ENCODE assay signal across 20 cellular contexts in the genomic region with DNA sequence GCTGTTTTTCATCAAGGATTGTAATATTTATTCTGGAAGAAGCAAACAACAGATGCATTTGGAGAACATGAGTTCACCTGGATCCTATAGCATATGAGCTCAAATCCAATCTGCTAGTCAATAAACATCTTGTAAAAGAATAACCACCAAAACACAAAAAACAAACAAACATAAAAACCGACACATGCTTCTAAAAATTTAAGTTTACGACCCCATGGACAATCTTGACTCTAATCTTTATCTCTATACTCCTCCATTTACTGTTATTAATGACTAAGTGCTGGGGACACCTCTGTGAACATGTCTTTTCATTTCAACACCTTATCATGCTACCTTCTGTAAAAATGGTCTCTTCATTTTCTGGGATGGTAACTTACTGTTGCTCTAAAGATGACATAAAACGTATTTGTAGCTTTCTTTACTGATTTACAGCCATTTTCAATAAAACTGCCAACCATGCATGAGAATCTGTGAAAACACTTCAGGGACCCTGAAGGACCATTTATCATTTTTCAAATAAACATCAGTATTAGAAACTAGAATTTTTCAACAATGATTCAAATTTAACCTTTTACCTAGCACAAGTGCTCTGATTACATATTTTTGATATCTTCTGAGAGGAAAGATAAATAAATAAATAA.
"Had no signal": no experiment of that assay in that cellular context is flagged by ENCODE, and none has a peak within 500 bp of the region (broad histone marks: within the 10 kb centered on the region; RNA-seq: fewer than 3 reads in every experiment).

No MANE protein-coding gene starts in this region.

- ATAC-seq: foreskin keratinocyte, gastroesophageal sphincter, heart left ventricle, left colon, left lung, left ventricle myocardium superior, lower lobe of right lung, mucosa of descending colon had no signal

- H3K9me3 Mint-ChIP-seq: mesothelial cell of epicardium, naive B cell had no signal

- H3K27ac Mint-ChIP-seq: immature natural killer cell, mesothelial cell of epicardium, naive B cell had no signal

- H3K4me1 Mint-ChIP-seq: immature natural killer cell, naive B cell had no signal

- H3K4me3 Mint-ChIP-seq: immature natural killer cell, mesothelial cell of epicardium, naive B cell had no signal

- H3K36me3 Mint-ChIP-seq: immature natural killer cell, mesothelial cell of epicardium, naive B cell had no signal

- DNase-seq: dermis blood vessel endothelial cell; dorsolateral prefrontal cortex; effector CD4-positive, alpha-beta T cell; effector memory CD4-positive, alpha-beta T cell; foreskin keratinocyte; heart left ventricle; hypothalamus; immature natural killer cell; islet precursor cell; kidney; kidney glomerular epithelial cell; left colon; left lung; left ventricle myocardium superior; lower lobe of right lung; mesenchymal stem cell; mucosa of descending colon; naive B cell had no signal
